Comparison of ENCODE assay signal across 9 cellular contexts in the genomic region with DNA sequence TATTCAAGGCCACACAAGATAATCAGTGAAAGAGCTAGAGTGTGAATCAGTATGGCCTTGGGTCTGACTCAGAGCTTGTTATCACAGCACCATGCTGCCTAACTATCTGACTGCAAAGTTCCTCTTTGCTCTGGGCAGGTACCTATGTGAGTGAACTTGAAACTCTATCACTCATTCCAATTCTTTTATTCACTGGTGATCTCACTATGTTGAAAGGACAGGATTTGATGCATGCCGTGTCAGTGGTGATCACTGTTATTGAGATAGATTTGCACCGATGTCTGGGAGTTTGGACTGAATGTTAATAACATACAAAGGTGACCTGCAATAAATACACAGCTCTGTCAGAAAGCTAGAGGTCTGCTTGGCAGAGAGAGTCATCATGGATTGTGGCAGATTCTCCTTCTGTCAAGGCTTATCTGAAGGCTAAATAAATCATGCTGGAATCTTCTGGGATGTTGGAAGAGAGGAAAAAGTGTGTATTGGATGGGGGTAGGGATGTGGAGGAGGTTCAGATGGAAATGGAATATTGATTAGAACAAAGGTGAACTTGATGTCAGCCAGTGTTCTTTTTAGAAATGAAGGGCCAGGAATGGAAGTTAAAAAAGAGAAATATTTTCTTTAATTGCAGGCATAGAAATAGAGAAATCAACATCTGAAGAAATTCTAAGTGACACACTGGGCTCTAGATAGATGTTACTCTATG.
DNase-seq lines count a peak whose midpoint lies in the region; ATAC-seq and TF ChIP-seq lines count a peak whose summit lies in the region.
"Had no signal": no experiment of that assay in that cellular context is flagged by ENCODE, and none has a peak within 500 bp of the region (broad histone marks: within the 10 kb centered on the region; RNA-seq: fewer than 3 reads in every experiment).

No MANE protein-coding gene starts in this region.

- H3K4me1 Mint-ChIP-seq in neural progenitor cell = peaks cover 18% of the 10 kb centered on the region

- no peak for TF ChIP-seq POLR2A in ovary (IDR thresholded peaks at IDR 0.05)

- no peaks in the 10 kb centered on the region for H3K27me3 Mint-ChIP-seq in neural progenitor cell (ENCODE audit: insufficient read depth, low read depth)

- H3K36me3 Mint-ChIP-seq in neural progenitor cell = no peaks in the 10 kb centered on the region

- in situ Hi-C loops in brain microvascular endothelial cell (cut with HindIII; ENCODE audit: low pct_ligation_motif_present, low sequenced_read_pairs) = no loop called here

- no peak for TF ChIP-seq CTCF in GM06990 (IDR thresholded peaks at IDR 0.05; ENCODE audit: insufficient read depth, low read length, poor library complexity, severe bottlenecking)
- no peak for TF ChIP-seq CTCF in brain microvascular endothelial cell (IDR thresholded peaks at IDR 0.05; ENCODE audit: low read depth, low read length, missing control alignments)
- no peak for TF ChIP-seq CTCF in neural progenitor cell (IDR thresholded peaks at IDR 0.05)
- TF ChIP-seq CTCF in ovary (IDR thresholded peaks at IDR 0.05) = no peak

- no peak overlapping the region for H3K4me3 ChIP-seq in GM06990 (replicated peaks; ENCODE audit: low read depth, low read length)
- no peak overlapping the region for H3K4me3 ChIP-seq in brain microvascular endothelial cell (ENCODE audit: low read depth, low read length)
- H3K4me3 ChIP-seq in neural progenitor cell = no peak overlapping the region
- H3K4me3 ChIP-seq in ovary = no peak overlapping the region
- H3K4me3 ChIP-seq: right atrium auricular region had no signal

- peak; percentile 57 for ATAC-seq in GM19455 (IDR thresholded peaks at IDR 0.05; ENCODE audit: unreplicated experiment)
- ATAC-seq in HG03139 (IDR thresholded peaks at IDR 0.05; ENCODE audit: unreplicated experiment) = peak; percentile 51

- H3K27ac ChIP-seq in brain microvascular endothelial cell (peak overlapping the region; percentile 29), neural progenitor cell (no peak overlapping the region), ovary (no peak overlapping the region)
- H3K27ac ChIP-seq: right atrium auricular region had no signal

- no peak for TF ChIP-seq EP300 in ovary (IDR thresholded peaks at IDR 0.05)

- DNase-seq in GM06990 (ENCODE audit: extremely low read depth, insufficient read length) = peak; percentile 56
- DNase-seq in brain microvascular endothelial cell = peak; percentile 50
- DNase-seq in GM19240 (ENCODE audit: insufficient read length, low spot score) = no peak
- DNase-seq in neural progenitor cell (ENCODE audit: low spot score) = no peak
- no peak for DNase-seq in cerebellum (ENCODE audit: low spot score)
- no peak for DNase-seq in ovary

- no peaks in the 10 kb centered on the region for H3K4me1 ChIP-seq in neural progenitor cell
- no peaks in the 10 kb centered on the region for H3K4me1 ChIP-seq in ovary (ENCODE audit: insufficient read depth)

- H3K9me3 Mint-ChIP-seq in neural progenitor cell = no peaks in the 10 kb centered on the region

- no peak overlapping the region for H3K4me2 ChIP-seq in neural progenitor cell

- WGBS in ovary, 3 donors = 25 to 29% (median 26%) methylated on average over 2 of the region's 2 CpGs

- H3K9ac ChIP-seq in neural progenitor cell = no peak overlapping the region

- H3F3A ChIP-seq in neural progenitor cell (ENCODE audit: low read depth) = no peaks in the 10 kb centered on the region

- H3K36me3 ChIP-seq in GM06990 (ENCODE audit: control insufficient read depth, insufficient read depth, low read length) (no peaks in the 10 kb centered on the region), brain microvascular endothelial cell (replicated peaks) (no peaks in the 10 kb centered on the region), neural progenitor cell (no peaks in the 10 kb centered on the region), ovary (no peaks in the 10 kb centered on the region)
- H3K36me3 ChIP-seq: right atrium auricular region had no signal

- H3K9me3 ChIP-seq in neural progenitor cell (ENCODE audit: low read depth) = no peaks in the 10 kb centered on the region
- H3K9me3 ChIP-seq in ovary = no peaks in the 10 kb centered on the region
- H3K9me3 ChIP-seq: right atrium auricular region had no signal

- H3K4me3 Mint-ChIP-seq in neural progenitor cell = no peak overlapping the region

- H3K79me2 ChIP-seq in neural progenitor cell (ENCODE audit: low read depth) = no peaks in the 10 kb centered on the region

- no peak overlapping the region for H2AFZ ChIP-seq in neural progenitor cell (replicated peaks)

- no peaks in the 10 kb centered on the region for H4K20me1 ChIP-seq in neural progenitor cell (ENCODE audit: low read depth)

- intact Hi-C loops in ovary (cut with DNase I) = no loop called here

- H3K27me3 ChIP-seq in GM06990 (replicated peaks; ENCODE audit: control insufficient read depth, insufficient read depth, low read length) (no peaks in the 10 kb centered on the region), brain microvascular endothelial cell (replicated peaks) (no peaks in the 10 kb centered on the region), neural progenitor cell (no peaks in the 10 kb centered on the region), ovary (no peaks in the 10 kb centered on the region)
- H3K27me3 ChIP-seq: right atrium auricular region had no signal

- no peak overlapping the region for H3K27ac Mint-ChIP-seq in neural progenitor cell

Comparison
In these comparisons a context has a peak if more than half of its experiments do, and no peak if none do; other contexts are left out.
1. DNase-seq: peak in GM06990 (single experiment) and brain microvascular endothelial cell (single experiment); none in GM19240 (single experiment), neural progenitor cell (single experiment), cerebellum (single experiment) and ovary (0 of 5).